Comparison of ENCODE assay signal across 24 cellular contexts in genomic region chr19:18639706-18640105, GRCh38. TPM values are rescaled to one million over a fixed set of nuclear protein-coding genes. Genes with fewer than 3 reads are reported as not detected.
DNase-seq lines count a peak whose midpoint lies in the region; ATAC-seq, FAIRE-seq and TF ChIP-seq lines count a peak whose summit lies in the region.
"Had no signal": no experiment of that assay in that cellular context is flagged by ENCODE, and none has a peak within 500 bp of the region (broad histone marks: within the 10 kb centered on the region; RNA-seq: fewer than 3 reads in every experiment).

No MANE protein-coding gene starts in this region.

- H3K4me2 ChIP-seq in astrocyte (ENCODE audit: low read length), result no peak overlapping the region

- no peaks in the 10 kb centered on the region for H3K27me3 ChIP-seq in CD4-positive, CD25-positive, alpha-beta regulatory T cell (ENCODE audit: control insufficient read depth, insufficient read depth, low read length)
- H3K27me3 ChIP-seq in astrocyte (ENCODE audit: insufficient read depth, low read length), result peaks cover 4% of the 10 kb centered on the region
- H3K27me3 ChIP-seq: BLaER1 treated with 17β-estradiol and CSF1 and Interleukin-3, amounts not matched to agents 10 nM and 100 nM had no signal

- no peak for DNase-seq in CD4-positive, CD25-positive, alpha-beta regulatory T cell
- DNase-seq in Calu3 (no peak), astrocyte (ENCODE audit: low read depth) (no peak), T1000 (lab: John Stamatoyannopoulos, UW) (no peak), superior temporal gyrus (ENCODE audit: extremely low spot score) (no peak)
- no peak for DNase-seq in activated CD4-positive, alpha-beta T cell treated with anti-CD3 and anti-CD28 coated beads, Interleukin-2, amount 10 ng/mL, durations not matched to agents 24 days and 14 days
- DNase-seq: CD8-positive, alpha-beta memory T cell; GM23248; NCI-H1417; NCI-H1694 treated with DMSO at 0.1 percent for 48 hours; NCI-H2081 treated with DMSO at 0.1 percent for 48 hours; NCI-H2171 treated with DMSO at 0.1 percent for 48 hours; NCI-H524 treated with DMSO at 0.1 percent for 48 hours; NCI-H82; SJCRH30 had no signal

- intact Hi-C loops in Calu3 (cut with micrococcal nuclease; ENCODE audit: unreplicated experiment), result no loop called here
- intact Hi-C loops in activated CD4-positive, alpha-beta T cell treated with anti-CD3 and anti-CD28 coated beads, Interleukin-2, amount 10 ng/mL, durations not matched to agents 24 days and 14 days (cut with micrococcal nuclease), result loop anchor here (5.0 kb wide), 1 partner anchor 42 kb away; no protein-coding TSS in a partner anchor

- no peak overlapping the region for H3K27ac ChIP-seq in CD4-positive, CD25-positive, alpha-beta regulatory T cell (ENCODE audit: insufficient read depth, low read length, poor library complexity, severe bottlenecking)
- H3K27ac ChIP-seq in astrocyte (ENCODE audit: low read depth, low read length), result no peak overlapping the region
- H3K27ac ChIP-seq: BLaER1 treated with 17β-estradiol and CSF1 and Interleukin-3, amounts not matched to agents 10 nM and 100 nM; GM23248; SJCRH30 had no signal

- H3K4me1 ChIP-seq in CD4-positive, CD25-positive, alpha-beta regulatory T cell (ENCODE audit: control insufficient read depth, insufficient read depth, low read length, poor library complexity, severe bottlenecking), result peaks cover 25% of the 10 kb centered on the region
- peaks cover 4% of the 10 kb centered on the region for H3K4me1 ChIP-seq in astrocyte (ENCODE audit: insufficient read depth, low read length)
- H3K4me1 ChIP-seq: SJCRH30 had no signal

- no peak overlapping the region for H2AFZ ChIP-seq in astrocyte (ENCODE audit: low read depth, low read length)
- H2AFZ ChIP-seq: GM23248 had no signal

- no peaks in the 10 kb centered on the region for H3K9me3 ChIP-seq in CD4-positive, CD25-positive, alpha-beta regulatory T cell (ENCODE audit: control insufficient read depth in 2 of 2, low read length in 2 of 2)
- peaks cover 6% of the 10 kb centered on the region for H3K9me3 ChIP-seq in astrocyte (ENCODE audit: insufficient read depth, low read depth, low read length)
- H3K9me3 ChIP-seq: BLaER1 treated with 17β-estradiol and CSF1 and Interleukin-3, amounts not matched to agents 10 nM and 100 nM; HAP-1; SJCRH30 had no signal

- H3K79me2 ChIP-seq in astrocyte (ENCODE audit: insufficient read depth, low read length), result peaks cover 8% of the 10 kb centered on the region

- H3K36me3 Mint-ChIP-seq in CD4-positive, CD25-positive, alpha-beta regulatory T cell, result peaks cover 9% of the 10 kb centered on the region
- H3K36me3 Mint-ChIP-seq in Calu3 (ENCODE audit: insufficient read depth, unreplicated experiment) (peaks cover 23% of the 10 kb centered on the region), astrocyte (ENCODE audit: low read depth, unreplicated experiment) (peaks cover 7% of the 10 kb centered on the region), nephron (ENCODE audit: low read depth) (peaks cover 4% of the 10 kb centered on the region)
- H3K36me3 Mint-ChIP-seq in activated CD4-positive, alpha-beta T cell treated with anti-CD3 and anti-CD28 coated beads, Interleukin-2, amount 10 ng/mL, durations not matched to agents 24 days and 14 days (ENCODE audit: low read depth), result peaks cover 7% of the 10 kb centered on the region
- H3K36me3 Mint-ChIP-seq: IgD-negative memory B cell had no signal

- peaks cover 13% of the 10 kb centered on the region for H4K20me1 ChIP-seq in astrocyte (ENCODE audit: insufficient read depth, low read length)

- peak overlapping the region; percentile 24 to 83 (median 31) for H3K4me3 Mint-ChIP-seq in CD4-positive, CD25-positive, alpha-beta regulatory T cell
- H3K4me3 Mint-ChIP-seq in Calu3 (ENCODE audit: low read depth, unreplicated experiment) (no peak overlapping the region), astrocyte (ENCODE audit: unreplicated experiment) (peak overlapping the region; percentile 34), nephron (peak overlapping the region; percentile 10 to 68 (median 42))
- no peak overlapping the region for H3K4me3 Mint-ChIP-seq in activated CD4-positive, alpha-beta T cell treated with anti-CD3 and anti-CD28 coated beads, Interleukin-2, amount 10 ng/mL, durations not matched to agents 24 days and 14 days

- H3K4me1 Mint-ChIP-seq in CD4-positive, CD25-positive, alpha-beta regulatory T cell, result peaks cover 5 to 53% (median 21%) of the 10 kb centered on the region in 4 donors
- H3K4me1 Mint-ChIP-seq in Calu3 (ENCODE audit: low read depth, unreplicated experiment) (peaks cover 19% of the 10 kb centered on the region), astrocyte (ENCODE audit: low read depth, unreplicated experiment) (peaks cover 2% of the 10 kb centered on the region), nephron (peaks cover 5% of the 10 kb centered on the region)
- H3K4me1 Mint-ChIP-seq in activated CD4-positive, alpha-beta T cell treated with anti-CD3 and anti-CD28 coated beads, Interleukin-2, amount 10 ng/mL, durations not matched to agents 24 days and 14 days, result peaks cover 26% of the 10 kb centered on the region

- no peaks in the 10 kb centered on the region for H3K27me3 Mint-ChIP-seq in CD4-positive, CD25-positive, alpha-beta regulatory T cell
- H3K27me3 Mint-ChIP-seq in Calu3 (ENCODE audit: unreplicated experiment), result peaks cover 14% of the 10 kb centered on the region
- peaks cover 10% of the 10 kb centered on the region for H3K27me3 Mint-ChIP-seq in astrocyte (ENCODE audit: low read depth, unreplicated experiment)
- H3K27me3 Mint-ChIP-seq in nephron (ENCODE audit: low read depth), result peaks cover 7% of the 10 kb centered on the region
- H3K27me3 Mint-ChIP-seq in activated CD4-positive, alpha-beta T cell treated with anti-CD3 and anti-CD28 coated beads, Interleukin-2, amount 10 ng/mL, durations not matched to agents 24 days and 14 days, result peaks cover 3% of the 10 kb centered on the region
- H3K27me3 Mint-ChIP-seq: IgD-negative memory B cell had no signal

- TF ChIP-seq CTCF in Calu3 (IDR thresholded peaks at IDR 0.05; ENCODE audit: unreplicated experiment), result no peak
- no peak for TF ChIP-seq CTCF in astrocyte (IDR thresholded peaks at IDR 0.05; ENCODE audit: insufficient read depth, low read depth, low read length)
- TF ChIP-seq CTCF in nephron (IDR thresholded peaks at IDR 0.05; ENCODE audit: unreplicated experiment in 3 of 3), result no peak

- peak overlapping the region in 1 of 3 donors; percentile 66 for H3K27ac Mint-ChIP-seq in CD4-positive, CD25-positive, alpha-beta regulatory T cell
- H3K27ac Mint-ChIP-seq in Calu3 (ENCODE audit: unreplicated experiment) (no peak overlapping the region), astrocyte (ENCODE audit: unreplicated experiment) (no peak overlapping the region), nephron (no peak overlapping the region)
- no peak overlapping the region for H3K27ac Mint-ChIP-seq in activated CD4-positive, alpha-beta T cell treated with anti-CD3 and anti-CD28 coated beads, Interleukin-2, amount 10 ng/mL, durations not matched to agents 24 days and 14 days
- H3K27ac Mint-ChIP-seq: IgD-negative memory B cell had no signal

- H3K4me3 ChIP-seq in CD4-positive, CD25-positive, alpha-beta regulatory T cell (ENCODE audit: low read depth, low read length), result no peak overlapping the region
- no peak overlapping the region for H3K4me3 ChIP-seq in astrocyte (ENCODE audit: insufficient read depth, low read depth, low read length)
- H3K4me3 ChIP-seq: BLaER1 treated with 17β-estradiol and CSF1 and Interleukin-3, amounts not matched to agents 10 nM and 100 nM; GM23248; HAP-1; SJCRH30 had no signal

- FAIRE-seq in astrocyte (lab: Jason Lieb, UNC), result no peak
- FAIRE-seq: G401.6, GM12892, GM18507, HTR-8/SVneo had no signal

- BruUV-seq in Calu3 (replicated peaks; lab: Mats Ljungman, UMichigan), result TSS peak; percentile 28

- no peaks in the 10 kb centered on the region for H3K9me3 Mint-ChIP-seq in CD4-positive, CD25-positive, alpha-beta regulatory T cell
- H3K9me3 Mint-ChIP-seq in Calu3 (ENCODE audit: low read depth, unreplicated experiment) (no peaks in the 10 kb centered on the region), astrocyte (ENCODE audit: unreplicated experiment) (peaks cover 9% of the 10 kb centered on the region), nephron (no peaks in the 10 kb centered on the region)
- no peaks in the 10 kb centered on the region for H3K9me3 Mint-ChIP-seq in activated CD4-positive, alpha-beta T cell treated with anti-CD3 and anti-CD28 coated beads, Interleukin-2, amount 10 ng/mL, durations not matched to agents 24 days and 14 days
- H3K9me3 Mint-ChIP-seq: CD8-positive, alpha-beta memory T cell; IgD-negative memory B cell had no signal

- CTCF ChIA-PET in Calu3 (lab: Charles Lee), result no interaction called here

- H3K36me3 ChIP-seq in CD4-positive, CD25-positive, alpha-beta regulatory T cell (ENCODE audit: control insufficient read depth, insufficient read depth, low read length), result no peaks in the 10 kb centered on the region
- H3K36me3 ChIP-seq in astrocyte (ENCODE audit: insufficient read depth, low read length), result no peaks in the 10 kb centered on the region
- H3K36me3 ChIP-seq: HAP-1, SJCRH30 had no signal

- H3K9ac ChIP-seq in astrocyte (ENCODE audit: low read length), result no peak overlapping the region
- H3K9ac ChIP-seq: BLaER1 treated with 17β-estradiol and CSF1 and Interleukin-3, amounts not matched to agents 10 nM and 100 nM; GM23248 had no signal

- ATAC-seq in CD4-positive, CD25-positive, alpha-beta regulatory T cell (ENCODE audit: low read depth in 2 of 2), result no peak
- ATAC-seq: Panc1 had no signal

RNA-seq across cellular contexts. Expression of gene KLHL26, which starts 2.9 kb away (rescaled TPM):
- total RNA-seq in CD4-positive, CD25-positive, alpha-beta regulatory T cell, result 16.7 TPM
- 1 to 10 TPM; 1.8 to 4.0 (median 2.6) TPM for polyA plus RNA-seq in CD4-positive, CD25-positive, alpha-beta regulatory T cell
- total RNA-seq in Calu3 (2022) (7.2 and 7.5 TPM in 2 replicates), astrocyte (4.4 and 6.0 TPM in 2 replicates)
- 12.1 and 14.0 TPM in 2 replicates for total RNA-seq in activated CD4-positive, alpha-beta T cell treated with anti-CD3 and anti-CD28 coated beads, Interleukin-2, amount 10 ng/mL, durations not matched to agents 24 days and 14 days

RNA-seq across cellular contexts. Expression of gene TMEM59L, which starts 27.0 kb away (rescaled TPM):
- not detected for total RNA-seq in CD4-positive, CD25-positive, alpha-beta regulatory T cell
- not detected for polyA plus RNA-seq in CD4-positive, CD25-positive, alpha-beta regulatory T cell
- 0.71 TPM in 1 of 2 replicates, not detected in the other for total RNA-seq in Calu3 (2022)
- 5.6 and 8.8 TPM in 2 replicates for total RNA-seq in astrocyte
- total RNA-seq in activated CD4-positive, alpha-beta T cell treated with anti-CD3 and anti-CD28 coated beads, Interleukin-2, amount 10 ng/mL, durations not matched to agents 24 days and 14 days, result not detected in 2 replicates
- total RNA-seq: CD8-positive, alpha-beta memory T cell; SJCRH30 had no signal
- polyA plus RNA-seq: CD8-positive, alpha-beta memory T cell; IgD-negative memory B cell had no signal

RNA-seq across cellular contexts. Expression of gene CRLF1, which starts 33.1 kb away (rescaled TPM):
- not detected for total RNA-seq in CD4-positive, CD25-positive, alpha-beta regulatory T cell
- polyA plus RNA-seq in CD4-positive, CD25-positive, alpha-beta regulatory T cell, result 1 to 10 TPM in 1 of 4 donors, under 1 TPM in 1, not detected in 2; 0.31 to 1.1 TPM
- total RNA-seq in Calu3 (2022), result 1.1 TPM in 1 of 2 replicates, not detected in the other
- total RNA-seq in astrocyte, result 18.5 and 53.1 TPM in 2 replicates
- not detected in 2 replicates for total RNA-seq in activated CD4-positive, alpha-beta T cell treated with anti-CD3 and anti-CD28 coated beads, Interleukin-2, amount 10 ng/mL, durations not matched to agents 24 days and 14 days
- total RNA-seq: CD8-positive, alpha-beta memory T cell had no signal
- polyA plus RNA-seq: CD8-positive, alpha-beta memory T cell had no signal

RNA-seq across cellular contexts. Expression of gene CRTC1, which starts 43.8 kb away (rescaled TPM):
- 20.2 TPM for total RNA-seq in CD4-positive, CD25-positive, alpha-beta regulatory T cell
- polyA plus RNA-seq in CD4-positive, CD25-positive, alpha-beta regulatory T cell, result 1 to 10 TPM in 2 of 4 donors, under 1 TPM in 2; 0.47 to 1.5 (median 0.82) TPM
- total RNA-seq in Calu3 (2022) (8.5 and 9.4 TPM in 2 replicates), astrocyte (8.4 and 8.8 TPM in 2 replicates)
- 7.1 and 7.2 TPM in 2 replicates for total RNA-seq in activated CD4-positive, alpha-beta T cell treated with anti-CD3 and anti-CD28 coated beads, Interleukin-2, amount 10 ng/mL, durations not matched to agents 24 days and 14 days

RNA-seq across cellular contexts. Expression of gene REX1BD, which starts 51.1 kb away (rescaled TPM):
- total RNA-seq in CD4-positive, CD25-positive, alpha-beta regulatory T cell, result 87.4 TPM
- 100 to 1,000 TPM; 139 to 163 (median 148) TPM for polyA plus RNA-seq in CD4-positive, CD25-positive, alpha-beta regulatory T cell
- total RNA-seq in Calu3 (2022) (39.9 and 40.1 TPM in 2 replicates), astrocyte (47.4 and 54.6 TPM in 2 replicates)
- 130 and 138 TPM in 2 replicates for total RNA-seq in activated CD4-positive, alpha-beta T cell treated with anti-CD3 and anti-CD28 coated beads, Interleukin-2, amount 10 ng/mL, durations not matched to agents 24 days and 14 days

Comparison
In these comparisons a context has a peak if more than half of its experiments do, and no peak if none do; other contexts are left out.
1. H3K4me3 Mint-ChIP-seq: peak in CD4-positive, CD25-positive, alpha-beta regulatory T cell (4 of 4), astrocyte (single experiment) and nephron (3 of 3); none in Calu3 (single experiment) and activated CD4-positive, alpha-beta T cell treated with anti-CD3 and anti-CD28 coated beads, Interleukin-2, amount 10 ng/mL, durations not matched to agents 24 days and 14 days (single experiment).